In genomic region chr1:43995984-43996732, GRCh38 we compare ENCODE assay signal across 1 cellular context.
TF ChIP-seq lines count a peak whose summit lies in the region.

No MANE protein-coding gene starts in this region.

TF ChIP-seq in HepG2, 621 proteins besides CTCF, POLR2A, EP300 and RAD21:
- TF ChIP-seq AGO2 (optimal IDR thresholded peaks at IDR 0.05; ENCODE audit: low read depth, low read length): peak; percentile 59
- peak; percentile 58 for TF ChIP-seq AGO1 (IDR thresholded peaks at IDR 0.05; ENCODE audit: low read depth, low read length, poor library complexity, severe bottlenecking)
- TF ChIP-seq NR0B2 (CRISPR knock-in tag; IDR thresholded peaks at IDR 0.05): no peak
- no peak for TF ChIP-seq SMC3 (IDR thresholded peaks at IDR 0.05; ENCODE audit: low read length)
- TF ChIP-seq ZNF180 (CRISPR knock-in tag; IDR thresholded peaks at IDR 0.05; ENCODE audit: borderline replicate concordance, low read depth): no peak
- no peak for TF ChIP-seq KLF16 (CRISPR knock-in tag; IDR thresholded peaks at IDR 0.05)
